In genomic region chr2:74584088-74584645, GRCh38 we compare ENCODE assay signal across 1 cellular context.
TF ChIP-seq lines count a peak whose summit lies in the region.

No MANE protein-coding gene starts in this region.

TF ChIP-seq in SK-N-SH treated with all-trans-retinoic acid at 6 μM for 48 hours, 23 proteins besides CTCF, POLR2A, EP300 and RAD21 (continued from another document):
- TF ChIP-seq ESRRG (CRISPR knock-in tag; IDR thresholded peaks at IDR 0.05) (no peak), SNAI2 (CRISPR knock-in tag; IDR thresholded peaks at IDR 0.05) (no peak), TOX (CRISPR knock-in tag; IDR thresholded peaks at IDR 0.05; ENCODE audit: borderline replicate concordance) (no peak), ZNF70 (CRISPR knock-in tag; IDR thresholded peaks at IDR 0.05) (no peak), CSRNP3 (CRISPR knock-in tag; IDR thresholded peaks at IDR 0.05) (no peak), PATZ1 (CRISPR knock-in tag; IDR thresholded peaks at IDR 0.05; ENCODE audit: borderline replicate concordance) (no peak), ISL1 (CRISPR knock-in tag; IDR thresholded peaks at IDR 0.05) (no peak), ARNTL (CRISPR knock-in tag; IDR thresholded peaks at IDR 0.05; ENCODE audit: borderline replicate concordance, low read depth) (no peak), ZNF565 (CRISPR knock-in tag; conservative IDR thresholded peaks at IDR 0.05; ENCODE audit: low read depth) (no peak), PPARA (CRISPR knock-in tag; IDR thresholded peaks at IDR 0.05; ENCODE audit: borderline replicate concordance) (no peak)
